Comparison of ENCODE assay signal across 8 cellular contexts in genomic region chr15:72116680-72117447, GRCh38. TPM values are rescaled to one million over a fixed set of nuclear protein-coding genes. Genes with fewer than 3 reads are reported as not detected.
DNase-seq lines count a peak whose midpoint lies in the region; ATAC-seq and TF ChIP-seq lines count a peak whose summit lies in the region.

No MANE protein-coding gene starts in this region.

- H3K9ac ChIP-seq in neuronal stem cell (ENCODE audit: low read depth, low read length, poor library complexity): peak overlapping the region; percentile 75

- H2BK12ac ChIP-seq in neuronal stem cell (ENCODE audit: low read length): no peak overlapping the region

- peak overlapping the region; percentile 98 for H3K18ac ChIP-seq in neuronal stem cell (ENCODE audit: low read length)

- H3K4me1 ChIP-seq in gastroesophageal sphincter (peaks cover 0 to 57% (median 16%) of the 10 kb centered on the region in 3 donors), neuronal stem cell (ENCODE audit: control insufficient read depth in 2 of 2, insufficient read depth in 1 of 2, low read depth in 1 of 2, low read length in 2 of 2) (peaks cover 0 to 4% of the 10 kb centered on the region in 2 donors)

- H3K36me3 ChIP-seq in gastroesophageal sphincter (no peaks in the 10 kb centered on the region), neuronal stem cell (replicated peaks in 1 of 2; ENCODE audit: control insufficient read depth in 2 of 2, insufficient read depth in 2 of 2, low read length in 2 of 2) (no peaks in the 10 kb centered on the region)

- no peak for TF ChIP-seq CTCF in gastroesophageal sphincter (IDR thresholded peaks at IDR 0.05)

- no peak for TF ChIP-seq POLR2A in gastroesophageal sphincter (IDR thresholded peaks at IDR 0.05)

- H3K4me3 ChIP-seq in gastroesophageal sphincter: peak overlapping the region; percentile 50 to 72
- peak overlapping the region; percentile 91 to 100 for H3K4me3 ChIP-seq in neuronal stem cell (ENCODE audit: low read length in 2 of 2)

- H4K8ac ChIP-seq in neuronal stem cell (ENCODE audit: low read depth, low read length): no peak overlapping the region

- H3K4me1 Mint-ChIP-seq in activated T-cell treated with anti-CD3 and anti-CD28 coated beads, Interleukin-2, amount 50 U/mL, for 72 hours (ENCODE audit: low read depth): peaks cover 51% of the 10 kb centered on the region

- peak overlapping the region; percentile 3 for H3K23ac ChIP-seq in neuronal stem cell (ENCODE audit: low read depth, low read length, poor library complexity)

- H2AFZ ChIP-seq in neuronal stem cell (ENCODE audit: low read length): peak overlapping the region; percentile 96

- peak overlapping the region; percentile 88 for H3K27ac Mint-ChIP-seq in activated T-cell treated with anti-CD3 and anti-CD28 coated beads, Interleukin-2, amount 50 U/mL, for 72 hours

- peak overlapping the region; percentile 98 for H2BK5ac ChIP-seq in neuronal stem cell (ENCODE audit: low read length)

- DNase-seq in stimulated activated CD4-positive, alpha-beta T cell treated with anti-CD3 and anti-CD28 coated beads, Interleukin-2, amount 100 ng/mL, for 4 hours (ENCODE audit: low read depth): peak; percentile 2
- DNase-seq in stimulated activated CD4-positive, alpha-beta T cell treated with anti-CD3 and anti-CD28 coated beads, Interleukin-15, amount 100 ng/mL, for 24 hours: no peak
- DNase-seq in HuH-7.5 (ENCODE audit: low spot score) (peak; percentile 37), neuronal stem cell (ENCODE audit: low spot score) (no peak), NCI-H2107 treated with DMSO at 0.1 percent for 48 hours (lab: John Stamatoyannopoulos, UW; ENCODE audit: unreplicated experiment) (no peak)
- DNase-seq in activated T-cell treated with anti-CD3 and anti-CD28 coated beads, Interleukin-2, amount 50 U/mL, for 72 hours: peak in 1 of 2 donors; percentile 26

- H3K27me3 Mint-ChIP-seq in activated T-cell treated with anti-CD3 and anti-CD28 coated beads, Interleukin-2, amount 50 U/mL, for 72 hours (ENCODE audit: low read depth): no peaks in the 10 kb centered on the region

- WGBS in gastroesophageal sphincter (ENCODE audit: low coverage in 1 of 2), 2 donors: 1% methylated on average over 10 to 22 of the region's 23 CpGs
- no CpG with 5 or more reads among the region's 23 CpGs for WGBS in neuronal stem cell (ENCODE audit: extremely low coverage in 2 of 2, insufficient read length in 2 of 2, insufficient replicate concordance in 1 of 2), 2 donors

- H3K4me2 ChIP-seq in neuronal stem cell (ENCODE audit: insufficient read depth, low read length, poor library complexity, severe bottlenecking): peak overlapping the region; percentile 96

- no peak for ATAC-seq in activated T-cell treated with anti-CD3 and anti-CD28 coated beads, Interleukin-2, amount 50 U/mL, for 72 hours (replicated peaks in 1 of 2)
- ATAC-seq in gastroesophageal sphincter: no peak
- ATAC-seq in HG02970 (IDR thresholded peaks at IDR 0.05; ENCODE audit: low FRiP score, unreplicated experiment): no peak

- peaks cover 0 to 3% of the 10 kb centered on the region in 2 donors for H3K36me3 Mint-ChIP-seq in activated T-cell treated with anti-CD3 and anti-CD28 coated beads, Interleukin-2, amount 50 U/mL, for 72 hours (ENCODE audit: insufficient read depth in 2 of 2)

- peak overlapping the region; percentile 97 to 100 for H3K4me3 Mint-ChIP-seq in activated T-cell treated with anti-CD3 and anti-CD28 coated beads, Interleukin-2, amount 50 U/mL, for 72 hours

- no peak overlapping the region for H2AK5ac ChIP-seq in neuronal stem cell (ENCODE audit: low read depth, low read length)

- no peaks in the 10 kb centered on the region for H3K9me3 ChIP-seq in gastroesophageal sphincter
- no peaks in the 10 kb centered on the region for H3K9me3 ChIP-seq in neuronal stem cell (replicated peaks in 1 of 2; ENCODE audit: control insufficient read depth in 2 of 2, insufficient read depth in 1 of 2, low read depth in 1 of 2, low read length in 2 of 2)

- no peak overlapping the region for H3K4ac ChIP-seq in neuronal stem cell (ENCODE audit: low read length)

- H3K27me3 ChIP-seq in gastroesophageal sphincter (no peaks in the 10 kb centered on the region), neuronal stem cell (ENCODE audit: control insufficient read depth in 3 of 3, insufficient read depth in 3 of 3, low read depth in 1 of 3, low read length in 3 of 3) (no peaks in the 10 kb centered on the region)

- no peak overlapping the region for H2BK15ac ChIP-seq in neuronal stem cell (ENCODE audit: low read length)

- no peak overlapping the region for H4K91ac ChIP-seq in neuronal stem cell (ENCODE audit: low read depth, low read length, poor library complexity)

- H3K14ac ChIP-seq in neuronal stem cell (ENCODE audit: low read length): no peak overlapping the region

- no peaks in the 10 kb centered on the region for H3K9me3 Mint-ChIP-seq in activated T-cell treated with anti-CD3 and anti-CD28 coated beads, Interleukin-2, amount 50 U/mL, for 72 hours

- TF ChIP-seq EP300 in gastroesophageal sphincter (IDR thresholded peaks at IDR 0.05): no peak

- peak overlapping the region; percentile 64 to 97 (median 93) for H3K27ac ChIP-seq in gastroesophageal sphincter
- H3K27ac ChIP-seq in neuronal stem cell (replicated peaks; ENCODE audit: low read length): no peak overlapping the region

- no peak overlapping the region for H2BK120ac ChIP-seq in neuronal stem cell (ENCODE audit: low read depth, low read length)

- H3K79me1 ChIP-seq in neuronal stem cell (ENCODE audit: low read depth, low read length): no peaks in the 10 kb centered on the region

RNA-seq across cellular contexts. Expression of gene MYO9A, which starts 1.1 kb away (rescaled TPM):
- 10 to 100 TPM; 24.0 to 28.6 TPM for total RNA-seq in activated T-cell treated with anti-CD3 and anti-CD28 coated beads, Interleukin-2, amount 50 U/mL, for 72 hours
- total RNA-seq in gastroesophageal sphincter: 100 to 1,000 TPM in 2 of 4 donors, 10 to 100 TPM in 2; 74.5 to 118 (median 108) TPM
- 6.2 TPM for polyA plus RNA-seq in neuronal stem cell (2013, experiment 1 of 2)
- polyA plus RNA-seq in neuronal stem cell (2013, experiment 2 of 2): 6.3 TPM

RNA-seq across cellular contexts. Expression of gene SENP8, which starts 1.3 kb away (rescaled TPM):
- total RNA-seq in activated T-cell treated with anti-CD3 and anti-CD28 coated beads, Interleukin-2, amount 50 U/mL, for 72 hours: 1 to 10 TPM; 1.5 to 3.2 TPM
- total RNA-seq in gastroesophageal sphincter: 1 to 10 TPM in 3 of 4 donors, under 1 TPM in 1; 0.92 to 2.8 (median 2.1) TPM
- 5.2 TPM for polyA plus RNA-seq in neuronal stem cell (2013, experiment 1 of 2)
- 5.2 TPM for polyA plus RNA-seq in neuronal stem cell (2013, experiment 2 of 2)

Comparison
In these comparisons a context has a peak if more than half of its experiments do, and no peak if none do; other contexts are left out.
1. DNase-seq: peak in stimulated activated CD4-positive, alpha-beta T cell treated with anti-CD3 and anti-CD28 coated beads, Interleukin-2, amount 100 ng/mL, for 4 hours (single experiment) and HuH-7.5 (single experiment); none in stimulated activated CD4-positive, alpha-beta T cell treated with anti-CD3 and anti-CD28 coated beads, Interleukin-15, amount 100 ng/mL, for 24 hours (single experiment), neuronal stem cell (single experiment) and NCI-H2107 treated with DMSO at 0.1 percent for 48 hours (single experiment).